In genomic region chr1:107879338-107879737, GRCh38 we compare ENCODE assay signal across 22 cellular contexts.
DNase-seq lines count a peak whose midpoint lies in the region; ATAC-seq and TF ChIP-seq lines count a peak whose summit lies in the region.
"Had no signal": no experiment of that assay in that cellular context is flagged by ENCODE, and none has a peak within 500 bp of the region (broad histone marks: within the 10 kb centered on the region; RNA-seq: fewer than 3 reads in every experiment).

No MANE protein-coding gene starts in this region.

- H3K27me3 Mint-ChIP-seq in activated T-helper 17 cell treated with anti-CD3 and anti-CD28 coated beads, Interleukin-2, amount 50 U/mL, for 72 hours = no peaks in the 10 kb centered on the region
- H3K27me3 Mint-ChIP-seq: activated CD4-positive, alpha-beta T cell treated with anti-CD3 and anti-CD28 coated beads, Interleukin-2, amount 10 ng/mL, durations not matched to agents 7 days and 5 days; memory B cell; stimulated activated naive CD8-positive, alpha-beta T cell treated with anti-CD3 and anti-CD28 coated beads, Interleukin-15, Interleukin-2, amounts not matched to agents 100 ng/mL and 50 ng/mL, for 24 hours had no signal

- H3K9me3 Mint-ChIP-seq in activated T-helper 17 cell treated with anti-CD3 and anti-CD28 coated beads, Interleukin-2, amount 50 U/mL, for 72 hours = peaks cover 5% of the 10 kb centered on the region
- H3K9me3 Mint-ChIP-seq: stimulated activated naive CD8-positive, alpha-beta T cell treated with anti-CD3 and anti-CD28 coated beads, Interleukin-15, Interleukin-2, amounts not matched to agents 100 ng/mL and 50 ng/mL, for 24 hours had no signal

- peaks cover 19% of the 10 kb centered on the region for H3K4me1 Mint-ChIP-seq in activated T-helper 17 cell treated with anti-CD3 and anti-CD28 coated beads, Interleukin-2, amount 50 U/mL, for 72 hours

- H3K27ac Mint-ChIP-seq in activated T-helper 17 cell treated with anti-CD3 and anti-CD28 coated beads, Interleukin-2, amount 50 U/mL, for 72 hours = no peak overlapping the region
- H3K27ac Mint-ChIP-seq: activated CD4-positive, alpha-beta T cell treated with anti-CD3 and anti-CD28 coated beads, Interleukin-2, amount 10 ng/mL, durations not matched to agents 7 days and 5 days; memory B cell had no signal

- no peaks in the 10 kb centered on the region for H3K36me3 Mint-ChIP-seq in activated T-helper 17 cell treated with anti-CD3 and anti-CD28 coated beads, Interleukin-2, amount 50 U/mL, for 72 hours (ENCODE audit: low read depth)

- no peaks in the 10 kb centered on the region for H3K9me3 ChIP-seq in HEK293 (ENCODE audit: control insufficient read depth, insufficient read depth, low read depth, low read length)
- H3K9me3 ChIP-seq: ascending aorta, prostate gland, tibial nerve had no signal

- no peak overlapping the region for H3K27ac ChIP-seq in HEK293 (ENCODE audit: extremely low read depth, low read depth, low read length)
- H3K27ac ChIP-seq: ascending aorta, prostate gland, tibial nerve had no signal

- TF ChIP-seq CTCF in HEK293 (tag by site-specific recombination; IDR thresholded peaks at IDR 0.05) = no peak
- no peak for TF ChIP-seq CTCF in fibroblast of the aortic adventitia (IDR thresholded peaks at IDR 0.05; ENCODE audit: insufficient read depth, low read length)

- CTCF ChIA-PET in HEK293 (lab: Yijun Ruan, JAX) = interaction anchor here (0.7 to 1.1 kb wide), 2 partner anchors 246 to 648 kb away, joined by 3 to 4 read pairs; no protein-coding TSS in a partner anchor

- ATAC-seq in activated T-helper 17 cell treated with anti-CD3 and anti-CD28 coated beads, Interleukin-2, amount 50 U/mL, for 72 hours (replicated peaks) = peak; percentile 91
- ATAC-seq: esophagus mucosa, Right ventricle myocardium inferior had no signal

- POLR2A ChIA-PET in HEK293 (lab: Yijun Ruan, JAX) = no interaction called here

- H3K4me1 ChIP-seq in HEK293 (ENCODE audit: control insufficient read depth, insufficient read depth, low read length) = peaks cover 14% of the 10 kb centered on the region
- H3K4me1 ChIP-seq: ascending aorta, prostate gland had no signal

- H3K4me3 Mint-ChIP-seq in activated T-helper 17 cell treated with anti-CD3 and anti-CD28 coated beads, Interleukin-2, amount 50 U/mL, for 72 hours = no peak overlapping the region
- H3K4me3 Mint-ChIP-seq: activated CD4-positive, alpha-beta T cell treated with anti-CD3 and anti-CD28 coated beads, Interleukin-2, amount 10 ng/mL, durations not matched to agents 7 days and 5 days; memory B cell; stimulated activated naive CD8-positive, alpha-beta T cell treated with anti-CD3 and anti-CD28 coated beads, Interleukin-15, Interleukin-2, amounts not matched to agents 100 ng/mL and 50 ng/mL, for 24 hours had no signal

- H3K4me3 ChIP-seq in HEK293 (ENCODE audit: low read depth, low read length) = no peak overlapping the region
- no peak overlapping the region for H3K4me3 ChIP-seq in fibroblast of the aortic adventitia (ENCODE audit: low read depth, low read length)
- H3K4me3 ChIP-seq: ascending aorta, prostate gland, tibial nerve had no signal

- H3K36me3 ChIP-seq in HEK293 (ENCODE audit: control insufficient read depth in 2 of 2, insufficient read depth in 1 of 2, low read length in 2 of 2) = no peaks in the 10 kb centered on the region
- H3K36me3 ChIP-seq: ascending aorta, prostate gland, tibial nerve had no signal

- DNase-seq in SIG-M5 treated with dmso at 0.1 percent for 504 hours (lab: John Stamatoyannopoulos, UW; ENCODE audit: unreplicated experiment) (peak; percentile 24), SIG-M5 (lab: John Stamatoyannopoulos, UW) (no peak), fibroblast of the aortic adventitia (ENCODE audit: low read depth) (peak; percentile 55), germinal center (ENCODE audit: low spot score) (no peak)
- DNase-seq in stimulated activated CD4-positive, alpha-beta T cell treated with anti-CD3 and anti-CD28 coated beads, Interleukin-2, amount 100 ng/mL, for 24 hours = no peak
- no peak for DNase-seq in stimulated activated CD4-positive, alpha-beta T cell treated with anti-CD3 and anti-CD28 coated beads, Interleukin-12 subunit alpha, Interleukin-12 subunit beta, amount 100 ng/mL, for 4 hours
- DNase-seq: activated CD4-positive, alpha-beta T cell treated with anti-CD3 and anti-CD28 coated beads, Interleukin-2, amount 10 ng/mL, durations not matched to agents 7 days and 5 days; activated effector memory CD4-positive, alpha-beta T cell treated with anti-CD3 and anti-CD28 coated beads, Interleukin-2, amount 50 U/mL, for 16 hours; DMS53; effector CD4-positive, alpha-beta T cell; HCEC 1CT; MM.1S; stimulated activated CD4-positive, alpha-beta T cell treated with anti-CD3 and anti-CD28 coated beads, Interleukin-2, amount 100 ng/mL, for 48 hours had no signal

TF ChIP-seq in HEK293, 187 proteins besides CTCF, POLR2A, EP300 and RAD21:
- TF ChIP-seq ZNF211 (tag by site-specific recombination; IDR thresholded peaks at IDR 0.05; ENCODE audit: low read depth) = no peak
- TF ChIP-seq PRDM6 (tag by site-specific recombination; IDR thresholded peaks at IDR 0.05) = 0 out of 2 replicates have a peak, but pooled peaks have one; percentile 27

Comparison
In these comparisons a context has a peak if more than half of its experiments do, and no peak if none do; other contexts are left out.
1. DNase-seq: peak in SIG-M5 treated with dmso at 0.1 percent for 504 hours (single experiment) and fibroblast of the aortic adventitia (single experiment); none in SIG-M5 (single experiment), germinal center (single experiment), stimulated activated CD4-positive, alpha-beta T cell treated with anti-CD3 and anti-CD28 coated beads, Interleukin-2, amount 100 ng/mL, for 24 hours (0 of 2) and stimulated activated CD4-positive, alpha-beta T cell treated with anti-CD3 and anti-CD28 coated beads, Interleukin-12 subunit alpha, Interleukin-12 subunit beta, amount 100 ng/mL, for 4 hours (single experiment).